In the genomic region with DNA sequence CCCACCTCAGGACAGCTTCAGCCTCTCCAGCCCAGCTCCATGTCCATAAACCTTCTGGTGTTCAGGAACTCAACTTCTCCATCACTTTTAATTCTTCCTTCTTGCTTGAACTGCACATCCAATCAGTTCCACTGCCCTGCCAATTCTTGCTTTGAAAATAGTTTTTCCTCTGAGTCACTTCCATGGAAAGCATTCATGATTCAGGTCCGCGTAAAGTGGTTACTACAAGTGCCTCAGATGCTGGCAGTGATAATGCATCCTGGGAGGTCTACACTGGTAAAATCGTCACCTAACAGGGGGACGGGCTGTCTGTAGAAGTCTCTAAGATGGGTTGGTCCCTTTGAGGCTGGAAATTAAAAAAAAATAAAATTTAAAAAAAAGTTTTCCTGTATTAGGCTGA, we compare ENCODE assay signal across 8 cellular contexts. TPM values are rescaled to one million over a fixed set of nuclear protein-coding genes. Genes with fewer than 3 reads are reported as not detected.
DNase-seq lines count a peak whose midpoint lies in the region; TF ChIP-seq lines count a peak whose summit lies in the region.

No MANE protein-coding gene starts in this region.

- H3K27me3 Mint-ChIP-seq in activated CD4-positive, alpha-beta memory T cell treated with anti-CD3 and anti-CD28 coated beads, Interleukin-2, amount 10 ng/mL, durations not matched to agents 7 days and 5 days, result peaks cover 4% of the 10 kb centered on the region

- POLR2A ChIA-PET in activated CD4-positive, alpha-beta memory T cell treated with anti-CD3 and anti-CD28 coated beads, Interleukin-2, amount 10 ng/mL, durations not matched to agents 7 days and 5 days (lab: Charles Lee), result interaction anchor here (1.6 kb wide), 1 partner anchor 38 kb away, joined by 3 read pairs; no protein-coding TSS in a partner anchor

- peak; percentile 38 for DNase-seq in stimulated activated CD4-positive, alpha-beta T cell treated with anti-CD3 and anti-CD28 coated beads, Interleukin-15, amount 100 ng/mL, for 24 hours
- no peak for DNase-seq in stimulated activated CD4-positive, alpha-beta T cell treated with anti-CD3 and anti-CD28 coated beads, Interleukin-4, amount 100 ng/mL, for 4 hours
- no peak for DNase-seq in activated CD4-positive, alpha-beta memory T cell treated with anti-CD3 and anti-CD28 coated beads, Interleukin-2, amount 10 ng/mL, durations not matched to agents 7 days and 5 days
- DNase-seq in fibroblast of villous mesenchyme (ENCODE audit: low read depth) (peak; percentile 54), mesenteric fat pad (ENCODE audit: low spot score) (no peak), DMS53 treated with DMSO at 0.1 percent for 48 hours (lab: John Stamatoyannopoulos, UW; ENCODE audit: unreplicated experiment) (no peak), NCI-H748 (lab: John Stamatoyannopoulos, UW; ENCODE audit: unreplicated experiment) (no peak), NCI-H146 treated with DMSO at 0.1 percent for 48 hours (lab: John Stamatoyannopoulos, UW; ENCODE audit: unreplicated experiment) (no peak)

- no peak for TF ChIP-seq CTCF in fibroblast of villous mesenchyme (IDR thresholded peaks at IDR 0.05; ENCODE audit: insufficient read depth, low read depth, low read length)

- H3K36me3 Mint-ChIP-seq in activated CD4-positive, alpha-beta memory T cell treated with anti-CD3 and anti-CD28 coated beads, Interleukin-2, amount 10 ng/mL, durations not matched to agents 7 days and 5 days (ENCODE audit: low read depth), result peaks cover 7% of the 10 kb centered on the region

- H3K9me3 Mint-ChIP-seq in activated CD4-positive, alpha-beta memory T cell treated with anti-CD3 and anti-CD28 coated beads, Interleukin-2, amount 10 ng/mL, durations not matched to agents 7 days and 5 days, result no peaks in the 10 kb centered on the region

- no peak overlapping the region for H3K4me3 ChIP-seq in fibroblast of villous mesenchyme (ENCODE audit: low read depth, low read length)

- H3K27ac Mint-ChIP-seq in activated CD4-positive, alpha-beta memory T cell treated with anti-CD3 and anti-CD28 coated beads, Interleukin-2, amount 10 ng/mL, durations not matched to agents 7 days and 5 days, result peak overlapping the region; percentile 81

- H3K4me3 Mint-ChIP-seq in activated CD4-positive, alpha-beta memory T cell treated with anti-CD3 and anti-CD28 coated beads, Interleukin-2, amount 10 ng/mL, durations not matched to agents 7 days and 5 days, result peak overlapping the region; percentile 61

- CTCF ChIA-PET in activated CD4-positive, alpha-beta memory T cell treated with anti-CD3 and anti-CD28 coated beads, Interleukin-2, amount 10 ng/mL, durations not matched to agents 7 days and 5 days (lab: Charles Lee), result interaction anchor here (1.5 kb wide), 1 partner anchor 9 kb away, joined by 4 read pairs; no protein-coding TSS in a partner anchor

- H3K4me1 Mint-ChIP-seq in activated CD4-positive, alpha-beta memory T cell treated with anti-CD3 and anti-CD28 coated beads, Interleukin-2, amount 10 ng/mL, durations not matched to agents 7 days and 5 days, result peaks cover 41% of the 10 kb centered on the region

RNA-seq across cellular contexts. Expression of gene RCAN1, which starts 25.9 kb away (rescaled TPM):
- 1 to 10 TPM; 8.3 to 8.8 TPM for total RNA-seq in activated CD4-positive, alpha-beta memory T cell treated with anti-CD3 and anti-CD28 coated beads, Interleukin-2, amount 10 ng/mL, durations not matched to agents 7 days and 5 days
- total RNA-seq in fibroblast of villous mesenchyme (91.5 and 308 TPM in 2 replicates), mesenteric fat pad (57.5 TPM)

RNA-seq across cellular contexts. Expression of gene CLIC6, which starts 27.9 kb away (rescaled TPM):
- total RNA-seq in activated CD4-positive, alpha-beta memory T cell treated with anti-CD3 and anti-CD28 coated beads, Interleukin-2, amount 10 ng/mL, durations not matched to agents 7 days and 5 days, result under 1 TPM in 1 of 2 experiments, not detected in 1; 0.08 TPM
- total RNA-seq in fibroblast of villous mesenchyme, result under 0.01 TPM in 2 replicates
- total RNA-seq in mesenteric fat pad, result 9.9 TPM

Comparison
In these comparisons a context has a peak if more than half of its experiments do, and no peak if none do; other contexts are left out.
1. DNase-seq: peak in stimulated activated CD4-positive, alpha-beta T cell treated with anti-CD3 and anti-CD28 coated beads, Interleukin-15, amount 100 ng/mL, for 24 hours (single experiment) and fibroblast of villous mesenchyme (single experiment); none in stimulated activated CD4-positive, alpha-beta T cell treated with anti-CD3 and anti-CD28 coated beads, Interleukin-4, amount 100 ng/mL, for 4 hours (0 of 2), activated CD4-positive, alpha-beta memory T cell treated with anti-CD3 and anti-CD28 coated beads, Interleukin-2, amount 10 ng/mL, durations not matched to agents 7 days and 5 days (single experiment), mesenteric fat pad (single experiment), DMS53 treated with DMSO at 0.1 percent for 48 hours (single experiment), NCI-H748 (single experiment) and NCI-H146 treated with DMSO at 0.1 percent for 48 hours (single experiment).
2. RNA of gene CLIC6, which starts 27.9 kb away (total RNA-seq): 9.9 TPM in mesenteric fat pad (single experiment); 0.08 TPM in activated CD4-positive, alpha-beta memory T cell treated with anti-CD3 and anti-CD28 coated beads, Interleukin-2, amount 10 ng/mL, durations not matched to agents 7 days and 5 days and under 0.01 TPM in fibroblast of villous mesenchyme; every median in the first group is over 10 times any median in the second.